34 cellular contexts compared by ENCODE assay signal in genomic region chr21:39159342-39160063, GRCh38. TPM values are rescaled to one million over a fixed set of nuclear protein-coding genes. Genes with fewer than 3 reads are reported as not detected.
A peak's percentile ranks its signal among the peaks of the same experiment; 100 is the strongest.
DNase-seq lines count a peak whose midpoint lies in the region; ATAC-seq, FAIRE-seq and TF ChIP-seq lines count a peak whose summit lies in the region.
"Had no signal": no experiment of that assay in that cellular context is flagged by ENCODE, and none has a peak within 500 bp of the region (broad histone marks: within the 10 kb centered on the region; RNA-seq: fewer than 3 reads in every experiment).

No MANE protein-coding gene starts in this region.

- H3K4me2 ChIP-seq in HepG2 (ENCODE audit: low read depth, low read length), result no peak overlapping the region
- H3K4me2 ChIP-seq: A549, PC-9 had no signal

- ATAC-seq in HepG2 (peak; percentile 54), GM21825 (IDR thresholded peaks at IDR 0.05; ENCODE audit: unreplicated experiment) (no peak)
- ATAC-seq: A549; activated CD4-positive, alpha-beta T cell treated with anti-CD3 and anti-CD28 coated beads for 36 hours; natural killer cell; stimulated activated effector memory CD8-positive, alpha-beta T cell treated with anti-CD3 and anti-CD28 coated beads, Interleukin-12 subunit alpha, Interleukin-12 subunit beta, amount 100 ng/mL, for 72 hours had no signal

- BruUV-seq in HepG2 (replicated peaks; lab: Mats Ljungman, UMichigan), result no TSS peak

- H3K27ac ChIP-seq in AG04450 (ENCODE audit: low read depth, low read length) (no peak overlapping the region), HepG2 (ENCODE audit: extremely low read length, insufficient read depth, low read length) (no peak overlapping the region)
- H3K27ac ChIP-seq: A549, dorsolateral prefrontal cortex, GM23248, ovary, PC-9, right atrium auricular region had no signal

- H4K20me1 ChIP-seq in HepG2 (ENCODE audit: insufficient read depth, low read length), result no peaks in the 10 kb centered on the region

- TF ChIP-seq RAD21 in HepG2 (CRISPR knock-in tag; IDR thresholded peaks at IDR 0.05), result no peak

- in situ Hi-C loops in HepG2 (cut with HindIII; ENCODE audit: extremely low pct_ligation_motif_present, low pct_unique_long_range_greater_than_20kb), result no loop called here

- WGBS in HepG2 (ENCODE audit: low lambda C conversion rate), result 57% methylated on average over 6 of the region's 7 CpGs

- FAIRE-seq in HepG2 (lab: Jason Lieb, UNC), result no peak
- FAIRE-seq: A549, endothelial cell of umbilical vein had no signal

- H3K27me3 ChIP-seq in AG04450 (ENCODE audit: control insufficient read depth, insufficient read depth, low read length) (peaks cover 6% of the 10 kb centered on the region), HepG2 (ENCODE audit: control insufficient read depth in 1 of 2, insufficient read depth in 2 of 2, low read length in 2 of 2) (peaks cover 4 to 6% of the 10 kb centered on the region in 2 experiments; a peak in 1 of 5 replicates)
- H3K27me3 ChIP-seq: dorsolateral prefrontal cortex, ovary, right atrium auricular region had no signal

- H3K36me3 ChIP-seq in HepG2 (replicated peaks in 1 of 2; ENCODE audit: control insufficient read depth in 1 of 2, insufficient read depth in 2 of 2, low read length in 2 of 2), result no peaks in the 10 kb centered on the region
- H3K36me3 ChIP-seq: ovary, right atrium auricular region had no signal

- DNase-seq in AG04450 (ENCODE audit: low read depth, low spot score) (peak; percentile 27), MV-4-11 (lab: John Stamatoyannopoulos, UW) (peak; percentile 91), amniotic epithelial cell (ENCODE audit: low read depth) (peak; percentile 96), HepG2 (ENCODE audit: low spot score) (no peak), H4 (ENCODE audit: low spot score) (no peak), GF-D8 (lab: John Stamatoyannopoulos, UW) (no peak)
- no peak for DNase-seq in stimulated activated CD4-positive, alpha-beta T cell treated with anti-CD3 and anti-CD28 coated beads, Interleukin-4, amount 100 ng/mL, for 4 hours
- DNase-seq: activated CD4-positive, alpha-beta T cell treated with anti-CD3 and anti-CD28 coated beads for 36 hours; activated CD8-positive, alpha-beta memory T cell treated with anti-CD3 and anti-CD28 coated beads for 24 hours; activated effector memory CD4-positive, alpha-beta T cell treated with anti-CD3 and anti-CD28 coated beads, Interleukin-2, amount 50 U/mL, for 16 hours; activated naive CD8-positive, alpha-beta T cell treated with anti-CD3 and anti-CD28 coated beads, Interleukin-2, amount 10 ng/mL, durations not matched to agents 7 days and 5 days; activated T-cell treated with anti-CD3 and anti-CD28 coated beads, Interleukin-2, amount 50 U/mL, for 1 hour; CD8-positive, alpha-beta memory T cell; central memory CD4-positive, alpha-beta T cell; dorsolateral prefrontal cortex; GDM1; glutamatergic neuron; GM23248; midbrain; natural killer cell; NCI-H1092 treated with DMSO at 0.1 percent for 48 hours; NCI-H2029; NCI-H345; ovary; PC-9; Right ventricle myocardium superior; stimulated activated CD4-positive, alpha-beta T cell treated with anti-CD3 and anti-CD28 coated beads, Interleukin-2, amount 100 ng/mL, for 48 hours; T-helper 2 cell; trophoblast cell had no signal

- CTCF ChIA-PET in AG04450 (lab: Charles Lee), result interaction anchor here (1.3 kb wide), 1 partner anchor 22 kb away, joined by 5 read pairs; no protein-coding TSS in a partner anchor
- CTCF ChIA-PET in HepG2 (lab: Yijun Ruan, JAX; ENCODE audit: low intra/inter-chr PET ratio, low total read pairs), result no interaction called here

- H3K9me3 ChIP-seq in AG04450 (ENCODE audit: control insufficient read depth, insufficient read depth, low read length) (peaks cover 9% of the 10 kb centered on the region), HepG2 (ENCODE audit: low read length) (peaks cover 8% of the 10 kb centered on the region; the same call in 1 of the 2 replicates)

- POLR2A ChIA-PET in AG04450 (lab: Yijun Ruan, JAX) (interaction anchor here (0.7 kb wide), 1 partner anchor 56 kb away, joined by 3 read pairs; no protein-coding TSS in a partner anchor), HepG2 (lab: Yijun Ruan, JAX) (no interaction called here)

- H2AFZ ChIP-seq in HepG2 (ENCODE audit: low read length), result no peak overlapping the region
- H2AFZ ChIP-seq: GM23248, PC-9 had no signal

- intact Hi-C loops in HepG2 (cut with micrococcal nuclease; ENCODE audit: unreplicated experiment), result no loop called here

- no peak for TF ChIP-seq CTCF in AG04450 (IDR thresholded peaks at IDR 0.05; ENCODE audit: low read depth, low read length)
- TF ChIP-seq CTCF in HepG2 (CRISPR knock-in tag; IDR thresholded peaks at IDR 0.05), result no peak

- H3K4me3 ChIP-seq in AG04450 (ENCODE audit: low read depth, low read length) (no peak overlapping the region), HepG2 (replicated peaks in 1 of 3; ENCODE audit: insufficient read depth in 1 of 3, low read depth in 2 of 3, low read length in 3 of 3) (no peak overlapping the region)
- H3K4me3 ChIP-seq: A549, dorsolateral prefrontal cortex, GM23248, ovary, PC-9, right atrium auricular region had no signal

- H3K9ac ChIP-seq in HepG2 (ENCODE audit: insufficient read depth, low read depth, low read length), result no peak overlapping the region
- H3K9ac ChIP-seq: GM23248 had no signal

- TF ChIP-seq POLR2A in HepG2 (IDR thresholded peaks at IDR 0.05; ENCODE audit: insufficient read depth in 1 of 2, low read depth in 2 of 2, low read length in 2 of 2), result no peak

- TF ChIP-seq EP300 in HepG2 (IDR thresholded peaks at IDR 0.05; ENCODE audit: low read depth in 2 of 2, low read length in 2 of 2) (no peak), HepG2 (CRISPR knock-in tag; IDR thresholded peaks at IDR 0.05; ENCODE audit: borderline replicate concordance) (no peak)

- H3K4me1 ChIP-seq in HepG2 (ENCODE audit: insufficient read depth, low read length), result peaks cover 23% of the 10 kb centered on the region
- H3K4me1 ChIP-seq: A549, right atrium auricular region had no signal

- H3K79me2 ChIP-seq in HepG2 (ENCODE audit: insufficient read depth, low read length), result no peaks in the 10 kb centered on the region

TF ChIP-seq in HepG2, 621 proteins besides CTCF, POLR2A, EP300 and RAD21:
- no peak for TF ChIP-seq SETDB1 (CRISPR knock-in tag; IDR thresholded peaks at IDR 0.05; ENCODE audit: borderline replicate concordance)
- TF ChIP-seq MAFK (conservative IDR thresholded peaks at IDR 0.05 in 1 of 2, IDR thresholded peaks at IDR 0.05 in 1 of 2; ENCODE audit: low read length in 2 of 2), result peak in 1 of 2 experiments; percentile 25; a peak in 1 of 4 replicates
- TF ChIP-seq ZNF749 (CRISPR knock-in tag; IDR thresholded peaks at IDR 0.05; ENCODE audit: borderline replicate concordance), result no peak

RNA-seq across cellular contexts. Expression of gene PSMG1, which starts 23.7 kb away (rescaled TPM):
- 44.6 and 60.0 TPM in 2 replicates for polyA plus RNA-seq in AG04450 (2011; rRNA removed)
- 6.9 and 11.6 TPM in 2 replicates for polyA minus RNA-seq in AG04450 (2011; rRNA and poly(A)+ RNA removed)
- total RNA-seq in HepG2 (2016; rRNA removed; fragmentation: Illumina TruSeq; extraction: Trizol), result 173 and 184 TPM in 2 replicates
- total RNA-seq in HepG2 (2016; cell fraction: cytosol; rRNA removed; fragmentation: Illumina TruSeq; extraction: Trizol; ENCODE audit: low read depth), result 63.4 and 63.6 TPM in 2 replicates
- total RNA-seq in HepG2 (2016; cell fraction: insoluble cytoplasmic fraction; rRNA removed; fragmentation: Illumina TruSeq; extraction: Trizol), result 173 and 194 TPM in 2 replicates
- 86.8 and 90.7 TPM in 2 replicates for total RNA-seq in HepG2 (2016; cell fraction: membrane; rRNA removed; fragmentation: Illumina TruSeq; extraction: Trizol)
- total RNA-seq in HepG2 (2016; cell fraction: nucleus; rRNA removed; fragmentation: Illumina TruSeq; extraction: Trizol), result 72.7 and 90.4 TPM in 2 replicates
- polyA plus RNA-seq in HepG2 (2011; rRNA removed), result 48.0 and 63.6 TPM in 2 replicates
- polyA plus RNA-seq in HepG2 (2011; cell fraction: cytosol; rRNA removed), result 34.3 and 49.4 TPM in 2 replicates
- polyA plus RNA-seq in HepG2 (2011; cell fraction: nucleus; rRNA removed), result 15.8 and 21.3 TPM in 2 replicates
- 53.0 and 76.8 TPM in 2 replicates for polyA plus RNA-seq in HepG2 (2012)
- 55.8 and 70.6 TPM in 2 replicates for polyA plus RNA-seq in HepG2 (2016; cell fraction: cytosol; fragmentation: Illumina TruSeq; extraction: Trizol; ENCODE audit: low read depth)
- polyA plus RNA-seq in HepG2 (2016; cell fraction: insoluble cytoplasmic fraction; fragmentation: Illumina TruSeq; extraction: Trizol; ENCODE audit: low read depth), result 206 and 228 TPM in 2 replicates
- 73.9 and 74.0 TPM in 2 replicates for polyA plus RNA-seq in HepG2 (2016; cell fraction: membrane; fragmentation: Illumina TruSeq; extraction: Trizol; ENCODE audit: low read depth)
- polyA plus RNA-seq in HepG2 (2016; cell fraction: nucleus; fragmentation: Illumina TruSeq; extraction: Trizol; ENCODE audit: insufficient read depth, low read depth), result 139 and 145 TPM in 2 replicates
- 9.2 and 15.6 TPM in 2 replicates for polyA minus RNA-seq in HepG2 (2011; rRNA and poly(A)+ RNA removed; ENCODE audit: low replicate concordance)
- polyA minus RNA-seq in HepG2 (2011; cell fraction: cytosol; rRNA and poly(A)+ RNA removed), result 19.7 and 23.0 TPM in 2 replicates
- 33.6 and 41.3 TPM in 2 replicates for polyA minus RNA-seq in HepG2 (2011; cell fraction: nucleus; rRNA and poly(A)+ RNA removed)
- total RNA-seq in H4 (2014; rRNA removed; shearing (Covaris generic)), result 204 and 213 TPM in 2 replicates

Comparison
In these comparisons a context has a peak if more than half of its experiments do, and no peak if none do; other contexts are left out.
1. DNase-seq: peak in AG04450 (single experiment), MV-4-11 (single experiment) and amniotic epithelial cell (single experiment); none in HepG2 (single experiment), H4 (single experiment), stimulated activated CD4-positive, alpha-beta T cell treated with anti-CD3 and anti-CD28 coated beads, Interleukin-4, amount 100 ng/mL, for 4 hours (0 of 2) and GF-D8 (single experiment).